ENCODE assay signal across 15 cellular contexts in the genomic region with DNA sequence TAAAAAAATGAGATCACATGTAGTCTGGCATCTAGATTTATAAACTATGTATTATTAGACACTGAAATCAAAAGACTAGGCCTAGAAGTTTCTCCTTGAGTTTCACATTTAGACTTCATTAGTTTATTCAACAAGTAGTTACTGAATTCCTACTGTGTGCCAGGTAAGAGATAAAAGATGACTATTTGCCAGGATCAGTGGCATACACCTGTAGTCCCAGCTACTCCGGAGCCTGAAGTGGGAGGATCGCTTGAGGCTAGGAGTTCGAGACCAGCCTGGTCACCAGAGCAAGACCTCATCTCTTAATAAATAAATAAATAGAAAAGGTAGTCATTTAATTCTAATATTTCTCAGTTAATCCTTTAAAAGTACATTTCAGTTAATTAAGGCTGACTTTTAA. TPM values are rescaled to one million over a fixed set of nuclear protein-coding genes. Genes with fewer than 3 reads are reported as not detected.
A peak's percentile ranks its signal among the peaks of the same experiment; 100 is the strongest.
DNase-seq lines count a peak whose midpoint lies in the region; ATAC-seq and TF ChIP-seq lines count a peak whose summit lies in the region.
"Had no signal": no experiment of that assay in that cellular context is flagged by ENCODE, and none has a peak within 500 bp of the region (broad histone marks: within the 10 kb centered on the region; RNA-seq: fewer than 3 reads in every experiment).

No MANE protein-coding gene starts in this region.

- TF ChIP-seq CTCF in NB4 (IDR thresholded peaks at IDR 0.05; ENCODE audit: low read depth, low read length) (no peak), dorsolateral prefrontal cortex (IDR thresholded peaks at IDR 0.05 in 54 of 56, conservative IDR thresholded peaks at IDR 0.05 in 2 of 56; ENCODE audit: low read depth in 1 of 56, partially characterized antibody in 56 of 56) (no peak), mucosa of descending colon (IDR thresholded peaks at IDR 0.05) (no peak), endodermal cell (conservative IDR thresholded peaks at IDR 0.05) (no peak)

- H3K36me3 ChIP-seq in mucosa of descending colon (ENCODE audit: low read depth) = peaks cover 3% of the 10 kb centered on the region
- peaks cover 15% of the 10 kb centered on the region for H3K36me3 ChIP-seq in endodermal cell (ENCODE audit: control insufficient read depth, insufficient read depth, low read length)

- peaks cover 16% of the 10 kb centered on the region for H3K4me1 ChIP-seq in mucosa of descending colon (ENCODE audit: low read depth)
- H3K4me1 ChIP-seq in endodermal cell (ENCODE audit: control insufficient read depth, insufficient read depth, low read length) = no peaks in the 10 kb centered on the region

- CTCF ChIA-PET in activated CD4-positive, alpha-beta T cell treated with anti-CD3 and anti-CD28 coated beads for 36 hours (lab: Charles Lee) = interaction anchor here (4.7 kb wide), 1 partner anchor 14 kb away, joined by 26 read pairs; no protein-coding TSS in a partner anchor

- H3K27ac ChIP-seq in dorsolateral prefrontal cortex (peak overlapping the region in 2 of 59 donors; percentile 21 to 39), endodermal cell (ENCODE audit: low read depth, low read length) (no peak overlapping the region)
- H3K27ac ChIP-seq: sigmoid colon, tibial nerve had no signal

- peak overlapping the region; percentile 88 for H3K4me3 Mint-ChIP-seq in activated CD4-positive, alpha-beta T cell treated with anti-CD3 and anti-CD28 coated beads for 36 hours
- no peak overlapping the region for H3K4me3 Mint-ChIP-seq in T-helper 2 cell treated with Interferon-gamma antibody and Interleukin-4, amounts not matched to agents 5 μg/mL and 100 μg/mL, for 36 hours
- H3K4me3 Mint-ChIP-seq in endodermal cell = no peak overlapping the region

- peak overlapping the region; percentile 39 for H3K27ac Mint-ChIP-seq in activated CD4-positive, alpha-beta T cell treated with anti-CD3 and anti-CD28 coated beads for 36 hours
- H3K27ac Mint-ChIP-seq in T-helper 2 cell treated with Interferon-gamma antibody and Interleukin-4, amounts not matched to agents 5 μg/mL and 100 μg/mL, for 36 hours = no peak overlapping the region
- H3K27ac Mint-ChIP-seq in endodermal cell = no peak overlapping the region

- H3K27me3 ChIP-seq in dorsolateral prefrontal cortex (no peaks in the 10 kb centered on the region), endodermal cell (ENCODE audit: control insufficient read depth, insufficient read depth, low read length, poor library complexity, severe bottlenecking) (no peaks in the 10 kb centered on the region)
- H3K27me3 ChIP-seq: sigmoid colon, tibial nerve had no signal

- H3K9me3 Mint-ChIP-seq in activated CD4-positive, alpha-beta T cell treated with anti-CD3 and anti-CD28 coated beads for 36 hours (ENCODE audit: low read depth) = no peaks in the 10 kb centered on the region
- no peaks in the 10 kb centered on the region for H3K9me3 Mint-ChIP-seq in T-helper 2 cell treated with Interferon-gamma antibody and Interleukin-4, amounts not matched to agents 5 μg/mL and 100 μg/mL, for 36 hours
- H3K9me3 Mint-ChIP-seq in endodermal cell = no peaks in the 10 kb centered on the region

- 75% methylated on average over 2 of the region's 3 CpGs; no CpG with 5 or more reads in 1 of the 2 experiments for WGBS in endodermal cell (ENCODE audit: insufficient coverage in 1 of 2, insufficient read length in 1 of 2), 2 experiments

- DNase-seq in activated CD4-positive, alpha-beta T cell treated with anti-CD3 and anti-CD28 coated beads for 36 hours = no peak
- DNase-seq in activated CD4-positive, alpha-beta T cell treated with anti-CD3 and anti-CD28 coated beads, Interleukin-2, amount 50 U/mL, for 4 hours = no peak
- DNase-seq in NB4 (ENCODE audit: low read depth) (no peak), dorsolateral prefrontal cortex (no peak), skeletal muscle cell (ENCODE audit: low read depth) (no peak), mucosa of descending colon (no peak), endodermal cell (no peak)
- DNase-seq in T-helper 2 cell treated with Interferon-gamma antibody and Interleukin-4, amounts not matched to agents 5 μg/mL and 100 μg/mL, for 36 hours (ENCODE audit: low spot score) = no peak
- DNase-seq: 8988T; activated CD4-positive, CD25-positive, alpha-beta regulatory T cell treated with anti-CD3 and anti-CD28 coated beads, Interleukin-2, amount 50 U/mL, for 72 hours; activated naive CD4-positive, alpha-beta T cell; DMS53; NCI-H1694 treated with DMSO at 0.1 percent for 48 hours; sigmoid colon had no signal

- TF ChIP-seq POLR2A in NB4 (IDR thresholded peaks at IDR 0.05; ENCODE audit: extremely low read depth, insufficient read length) = no peak

- H3K9me3 ChIP-seq in mucosa of descending colon = no peaks in the 10 kb centered on the region
- H3K9me3 ChIP-seq in endodermal cell (ENCODE audit: control insufficient read depth, low read length) = no peaks in the 10 kb centered on the region
- H3K9me3 ChIP-seq: sigmoid colon, tibial nerve had no signal

- H3K9ac ChIP-seq in endodermal cell (ENCODE audit: extremely low read depth, low read length, poor library complexity, severe bottlenecking) = no peak overlapping the region

- no peaks in the 10 kb centered on the region for H3K27me3 Mint-ChIP-seq in activated CD4-positive, alpha-beta T cell treated with anti-CD3 and anti-CD28 coated beads for 36 hours
- peaks cover 2% of the 10 kb centered on the region for H3K27me3 Mint-ChIP-seq in T-helper 2 cell treated with Interferon-gamma antibody and Interleukin-4, amounts not matched to agents 5 μg/mL and 100 μg/mL, for 36 hours (ENCODE audit: low read depth)
- no peaks in the 10 kb centered on the region for H3K27me3 Mint-ChIP-seq in endodermal cell (ENCODE audit: insufficient read depth)

- H3K36me3 Mint-ChIP-seq in activated CD4-positive, alpha-beta T cell treated with anti-CD3 and anti-CD28 coated beads for 36 hours (ENCODE audit: low read depth) = peaks cover 17% of the 10 kb centered on the region
- H3K36me3 Mint-ChIP-seq in T-helper 2 cell treated with Interferon-gamma antibody and Interleukin-4, amounts not matched to agents 5 μg/mL and 100 μg/mL, for 36 hours (ENCODE audit: low read depth) = peaks cover 17% of the 10 kb centered on the region
- peaks cover 20% of the 10 kb centered on the region for H3K36me3 Mint-ChIP-seq in endodermal cell (ENCODE audit: low read depth)

- H3K4me3 ChIP-seq in NB4 (ENCODE audit: low read depth, low read length) (peak overlapping the region; percentile 92), dorsolateral prefrontal cortex (peak overlapping the region in 30 of 59 donors; percentile 1 to 99 (median 94)), skeletal muscle cell (ENCODE audit: low read depth, low read length) (peak overlapping the region; percentile 100), mucosa of descending colon (no peak overlapping the region), endodermal cell (ENCODE audit: low read length) (no peak overlapping the region)
- H3K4me3 ChIP-seq: sigmoid colon had no signal

- POLR2A ChIA-PET in activated CD4-positive, alpha-beta T cell treated with anti-CD3 and anti-CD28 coated beads for 36 hours (lab: Charles Lee) = no interaction called here

- intact Hi-C loops in activated CD4-positive, alpha-beta T cell treated with anti-CD3 and anti-CD28 coated beads for 36 hours (cut with DNase I, micrococcal nuclease) = loop anchor here (5.0 to 10.0 kb wide), 4 partner anchors 275 to 1242 kb away; a partner anchor contains a TSS
- intact Hi-C loops in dorsolateral prefrontal cortex (cut with DNase I) (loop anchor here (5.0 to 10.0 kb wide), 2 partner anchors 652 to 1035 kb away; a partner anchor contains a TSS), mucosa of descending colon (cut with DNase I, micrococcal nuclease) (no loop called here)

- H3K4me1 Mint-ChIP-seq in activated CD4-positive, alpha-beta T cell treated with anti-CD3 and anti-CD28 coated beads for 36 hours = peaks cover 35% of the 10 kb centered on the region
- peaks cover 36% of the 10 kb centered on the region for H3K4me1 Mint-ChIP-seq in T-helper 2 cell treated with Interferon-gamma antibody and Interleukin-4, amounts not matched to agents 5 μg/mL and 100 μg/mL, for 36 hours (ENCODE audit: low read depth)
- peaks cover 12% of the 10 kb centered on the region for H3K4me1 Mint-ChIP-seq in endodermal cell

- ATAC-seq in activated CD4-positive, alpha-beta T cell treated with anti-CD3 and anti-CD28 coated beads for 36 hours = no peak
- ATAC-seq in mucosa of descending colon = no peak

RNA-seq across cellular contexts. Expression of a gene that starts 2.1 kb away (rescaled TPM):
- total RNA-seq in activated CD4-positive, alpha-beta T cell treated with anti-CD3 and anti-CD28 coated beads for 36 hours = 10 to 100 TPM; 42.9 to 61.5 TPM
- total RNA-seq in dorsolateral prefrontal cortex (100 to 1,000 TPM in 3 of 120 experiments, 10 to 100 TPM in 117; 32.7 to 127 (median 73.1) TPM), mucosa of descending colon (10 to 100 TPM; 18.6 to 46.9 (median 34.7) TPM), endodermal cell (10 to 100 TPM; 38.8 to 46.7 TPM)
- 33.4 TPM for polyA plus RNA-seq in endodermal cell (2013, experiment 1 of 2)
- polyA plus RNA-seq in endodermal cell (2013, experiment 2 of 2) = 23.2 TPM

Comparison
In these comparisons a context has a peak if more than half of its experiments do, and no peak if none do; other contexts are left out.
1. H3K4me3 ChIP-seq: peak in NB4 (single experiment), dorsolateral prefrontal cortex (30 of 59) and skeletal muscle cell (single experiment); none in mucosa of descending colon (single experiment) and endodermal cell (single experiment).
2. intact Hi-C loops: an anchor here in activated CD4-positive, alpha-beta T cell treated with anti-CD3 and anti-CD28 coated beads for 36 hours (5.0 to 10.0 kb wide) and dorsolateral prefrontal cortex (5.0 to 10.0 kb wide); none called in mucosa of descending colon.